Comparison of ENCODE assay signal across 10 cellular contexts in the genomic region with DNA sequence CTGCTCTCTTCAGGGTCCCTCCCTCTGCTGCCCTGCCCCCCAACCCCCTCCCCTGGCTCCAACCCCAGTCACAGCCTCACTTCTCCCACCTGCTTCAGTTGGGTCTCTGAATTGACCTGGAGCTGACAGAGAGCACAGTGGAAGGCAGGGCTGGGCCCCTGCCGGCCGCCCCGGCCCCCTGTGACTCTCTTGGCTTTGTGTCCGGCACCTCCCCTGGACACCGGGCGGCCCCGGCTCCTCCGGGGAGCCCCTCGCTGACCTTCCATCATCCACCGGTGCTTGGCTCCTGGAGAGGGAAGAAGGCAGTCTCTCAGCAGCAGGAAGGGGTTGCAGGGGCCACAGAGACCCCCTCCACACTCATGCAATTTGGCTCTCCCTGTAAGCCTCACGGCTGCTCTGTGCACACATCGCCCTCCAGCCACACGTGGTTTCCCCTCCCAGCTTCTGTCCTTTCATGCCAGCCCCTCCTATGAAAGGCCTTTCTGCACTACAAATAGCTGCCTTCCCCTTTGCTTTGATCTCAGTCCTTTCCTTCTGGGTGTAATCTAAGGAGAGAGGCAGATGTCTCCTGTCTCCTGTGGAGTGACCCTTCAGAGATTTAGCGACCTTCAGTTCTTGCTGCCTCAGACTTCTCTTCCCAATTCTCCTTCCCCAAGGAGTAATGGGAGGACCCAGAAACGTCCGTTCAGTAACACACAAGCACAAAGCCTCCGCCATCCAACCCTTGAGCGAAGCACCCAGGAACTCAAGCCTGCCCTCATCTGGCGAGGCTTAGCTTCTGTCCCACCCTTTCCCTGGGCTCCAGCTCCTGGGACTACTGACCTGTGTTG. TPM values are rescaled to one million over a fixed set of nuclear protein-coding genes. Genes with fewer than 3 reads are reported as not detected.
DNase-seq lines count a peak whose midpoint lies in the region; ATAC-seq, FAIRE-seq and TF ChIP-seq lines count a peak whose summit lies in the region.
"Had no signal": no experiment of that assay in that cellular context is flagged by ENCODE, and none has a peak within 500 bp of the region (broad histone marks: within the 10 kb centered on the region; RNA-seq: fewer than 3 reads in every experiment).

No MANE protein-coding gene starts in this region.

- H2BK120ac ChIP-seq in mesendoderm (ENCODE audit: low read depth, low read length): no peak overlapping the region

- H3K18ac ChIP-seq in mesendoderm (ENCODE audit: low read length): no peak overlapping the region

- CTCF ChIA-PET in GM12878 (lab: Yijun Ruan, JAX): interaction anchor here (0.7 to 10.1 kb wide), 6 partner anchors 8 to 178 kb away, joined by 3 to 83 read pairs (median 6); a partner anchor contains a TSS

- H3K4ac ChIP-seq in mesendoderm (ENCODE audit: low read depth, low read length): no peak overlapping the region

- no TSS peak for BruUV-seq in GM12878 (replicated peaks; lab: Mats Ljungman, UMichigan)

- H3K27me3 ChIP-seq in GM12878 (replicated peaks in 1 of 2; ENCODE audit: control insufficient read depth in 2 of 2, insufficient read depth in 2 of 2, low read length in 1 of 2) (no peaks in the 10 kb centered on the region), mesendoderm (ENCODE audit: insufficient read depth, low read length, poor library complexity) (no peaks in the 10 kb centered on the region)

- in situ Hi-C loops in GM12878 (cut with MboI): no loop called here

- RAD21 ChIA-PET in GM12878 (lab: Charles Lee; ENCODE audit: unreplicated experiment): interaction anchor here (0.8 kb wide), 1 partner anchor 62 kb away, joined by 5 read pairs; a partner anchor contains a TSS

- POLR2A ChIA-PET in GM12878 (lab: Charles Lee): interaction anchor here (0.6 kb wide), 2 partner anchors 37 to 86 kb away, joined by 4 read pairs; no protein-coding TSS in a partner anchor

- TF ChIP-seq CTCF in GM12878 (IDR thresholded peaks at IDR 0.05 in 2 of 3, conservative IDR thresholded peaks at IDR 0.05 in 1 of 3; ENCODE audit: control insufficient read depth in 2 of 3, extremely low read depth in 1 of 3, insufficient read depth in 1 of 3, low read depth in 3 of 3, low read length in 3 of 3): peak in 2 of 3 experiments; percentile 23 to 24; a peak in 1 of 6 replicates

- H3K9me3 ChIP-seq in GM12878 (replicated peaks; ENCODE audit: control insufficient read depth, insufficient read depth, low read length): no peaks in the 10 kb centered on the region

- no peak overlapping the region for H3K4me2 ChIP-seq in GM12878 (ENCODE audit: control insufficient read depth, insufficient read depth)
- no peak overlapping the region for H3K4me2 ChIP-seq in mesendoderm (ENCODE audit: low read length)

- no peak for TF ChIP-seq POLR2A in GM12878 (IDR thresholded peaks at IDR 0.05; ENCODE audit: low read depth, low read length)

- intact Hi-C loops in GM12878 (cut with micrococcal nuclease; ENCODE audit: unreplicated experiment): loop anchor here (5.0 kb wide), 2 partner anchors 34 to 74 kb away; no protein-coding TSS in a partner anchor

- TF ChIP-seq EP300 in GM12878 (IDR thresholded peaks at IDR 0.05; ENCODE audit: borderline replicate concordance in 1 of 2, control insufficient read depth in 1 of 2, low read depth in 2 of 2, low read length in 2 of 2): no peak

- H2BK5ac ChIP-seq in mesendoderm (ENCODE audit: low read length): no peak overlapping the region

- FAIRE-seq in GM12878 (lab: Jason Lieb, UNC): no peak

- DNase-seq in DMS53 (lab: John Stamatoyannopoulos, UW) (peak; percentile 62), HuH-7.5 (ENCODE audit: low spot score) (peak; percentile 70), GM12878 (ENCODE audit: low read depth, low spot score) (no peak), mesendoderm (peak; percentile 86), NOMO-1 treated with DMSO at 0.1 percent for 48 hours (lab: John Stamatoyannopoulos, UW; ENCODE audit: unreplicated experiment) (no peak), putamen (ENCODE audit: low spot score) (no peak), NCI-H345 treated with DMSO at 0.1 percent for 48 hours (lab: John Stamatoyannopoulos, UW; ENCODE audit: unreplicated experiment) (no peak)
- DNase-seq: activated CD8-positive, alpha-beta memory T cell treated with anti-CD3 and anti-CD28 coated beads for 24 hours had no signal

- no peak overlapping the region for H2AFZ ChIP-seq in GM12878 (ENCODE audit: control insufficient read depth, low read depth, low read length)

- no peak overlapping the region for H3K23ac ChIP-seq in mesendoderm (ENCODE audit: low read length)

- peak overlapping the region; percentile 45 for H3K56ac ChIP-seq in mesendoderm (ENCODE audit: low read length)

- H2BK15ac ChIP-seq in mesendoderm (replicated peaks; ENCODE audit: low read depth): no peak overlapping the region

- H3K79me2 ChIP-seq in GM12878 (ENCODE audit: control insufficient read depth, insufficient read depth, low read length) (no peaks in the 10 kb centered on the region), mesendoderm (ENCODE audit: control insufficient read depth, insufficient read depth, low read length) (no peaks in the 10 kb centered on the region)

- no peak for TF ChIP-seq RAD21 in GM12878 (IDR thresholded peaks at IDR 0.05; ENCODE audit: insufficient read depth, low read depth, low read length)

- no peaks in the 10 kb centered on the region for H4K20me1 ChIP-seq in GM12878 (ENCODE audit: control insufficient read depth, insufficient read depth)

- no peak overlapping the region for H4K5ac ChIP-seq in mesendoderm (ENCODE audit: low read length)

- H4K8ac ChIP-seq in mesendoderm (ENCODE audit: low read depth, low read length): no peak overlapping the region

- H2AK5ac ChIP-seq in mesendoderm (ENCODE audit: low read length): no peak overlapping the region

- WGBS in GM12878 (ENCODE audit: insufficient coverage, insufficient replicate concordance, low lambda C conversion rate, missing lambda C conversion rate): 52% methylated on average over 14 of the region's 19 CpGs
- WGBS in mesendoderm (ENCODE audit: extremely low coverage, insufficient coverage, low lambda C conversion rate): no CpG with 5 or more reads among the region's 19 CpGs

- H3K36me3 ChIP-seq in GM12878 (ENCODE audit: control insufficient read depth in 2 of 2, insufficient read depth in 2 of 2, low read length in 1 of 2) (peaks cover 0 to 13% of the 10 kb centered on the region in 2 experiments; a peak in 2 of 4 replicates), mesendoderm (ENCODE audit: control insufficient read depth, insufficient read depth, low read length) (peaks cover 2% of the 10 kb centered on the region)

- H3K27ac ChIP-seq in GM12878 (ENCODE audit: control insufficient read depth, insufficient read depth) (no peak overlapping the region), mesendoderm (ENCODE audit: low read depth, low read length) (no peak overlapping the region)

- H3K4me3 ChIP-seq in GM12878 (no peak overlapping the region), mesendoderm (ENCODE audit: low read length) (no peak overlapping the region)

- SMC1A ChIA-PET in GM12878 (lab: Charles Lee; ENCODE audit: uncharacterized antibody, unreplicated experiment): interaction anchor here (0.7 kb wide), 1 partner anchor 88 kb away, joined by 4 read pairs; no protein-coding TSS in a partner anchor

- ATAC-seq in GM12878 (no peak), HG02970 (IDR thresholded peaks at IDR 0.05; ENCODE audit: low FRiP score, unreplicated experiment) (no peak)
- ATAC-seq: sciatic nerve had no signal

- H3K4me1 ChIP-seq in GM12878 (ENCODE audit: control insufficient read depth, insufficient read depth, low read length) (peaks cover 13% of the 10 kb centered on the region), mesendoderm (ENCODE audit: control insufficient read depth, low read depth, low read length) (no peaks in the 10 kb centered on the region)

- no peak overlapping the region for H3K9ac ChIP-seq in GM12878 (ENCODE audit: control insufficient read depth, insufficient read depth, low read length)
- H3K9ac ChIP-seq in mesendoderm (ENCODE audit: low read length): peak overlapping the region; percentile 8

- H3K79me1 ChIP-seq in mesendoderm (ENCODE audit: low read length): no peaks in the 10 kb centered on the region

RNA-seq across cellular contexts. Expression of a gene that starts 8.3 kb away (rescaled TPM):
- total RNA-seq in GM12878 (2013; cell fraction: nucleolus; rRNA removed): 17.6 and 18.5 TPM in 2 replicates
- 36.8 and 39.3 TPM in 2 replicates for total RNA-seq in GM12878 (2014; rRNA removed)
- total RNA-seq in GM12878 (2014; rRNA removed; fragmentation: Illumina TruSeq; extraction: Trizol): 16.3 and 16.9 TPM in 2 replicates
- total RNA-seq in GM12878 (2021): 22.9 and 25.8 TPM in 2 replicates
- 11.6 TPM for polyA plus RNA-seq in GM12878 (2011; ENCODE audit: low read depth)
- 11.9 and 20.3 TPM in 2 replicates for polyA plus RNA-seq in GM12878 (2011; rRNA removed)
- polyA plus RNA-seq in GM12878 (2011; cell fraction: cytosol; rRNA removed): 26.7 and 29.6 TPM in 2 replicates
- polyA plus RNA-seq in GM12878 (2011; cell fraction: nucleus; rRNA removed): 15.3 and 19.6 TPM in 2 replicates
- 20.9 and 21.7 TPM in 2 replicates for polyA plus RNA-seq in GM12878 (2012)
- polyA plus RNA-seq in GM12878 (2014; fragmentation: Illumina TruSeq; extraction: Trizol): 24.4 and 33.6 TPM in 2 replicates
- 1 to 10 TPM; 6.4 to 6.9 TPM for polyA plus RNA-seq in GM12878 (2014; fragmentation: Nextera tagmentation; extraction: Ambion mirVana)
- polyA plus RNA-seq in GM12878 (2014; rRNA removed): 39.4 and 49.7 TPM in 2 replicates
- 10 to 100 TPM; 28.6 to 32.2 TPM for polyA plus RNA-seq in GM12878 (2016; fragmentation: Nextera tagmentation; extraction: Ambion mirVana)
- 15.9 and 21.3 TPM in 2 replicates for polyA minus RNA-seq in GM12878 (2011; rRNA and poly(A)+ RNA removed)
- 6.4 and 7.1 TPM in 2 replicates for polyA minus RNA-seq in GM12878 (2011; cell fraction: cytosol; rRNA and poly(A)+ RNA removed)
- polyA minus RNA-seq in GM12878 (2011; cell fraction: nucleus; rRNA and poly(A)+ RNA removed): 7.6 and 15.4 TPM in 2 replicates
- polyA plus RNA-seq in mesendoderm (2013, experiment 1 of 2): 43.6 TPM
- 42.4 TPM for polyA plus RNA-seq in mesendoderm (2013, experiment 2 of 2)

RNA-seq across cellular contexts. Expression of a gene that starts 10.9 kb away (rescaled TPM):
- 134 and 138 TPM in 2 replicates for total RNA-seq in GM12878 (2013; cell fraction: nucleolus; rRNA removed)
- total RNA-seq in GM12878 (2014; rRNA removed): 70.2 and 70.4 TPM in 2 replicates
- total RNA-seq in GM12878 (2014; rRNA removed; fragmentation: Illumina TruSeq; extraction: Trizol): 156 and 173 TPM in 2 replicates
- 104 and 113 TPM in 2 replicates for total RNA-seq in GM12878 (2021)
- polyA plus RNA-seq in GM12878 (2011; ENCODE audit: low read depth): 65.9 TPM
- 60.1 and 72.4 TPM in 2 replicates for polyA plus RNA-seq in GM12878 (2011; rRNA removed)
- polyA plus RNA-seq in GM12878 (2011; cell fraction: cytosol; rRNA removed): 33.8 and 35.1 TPM in 2 replicates
- 35.8 and 40.3 TPM in 2 replicates for polyA plus RNA-seq in GM12878 (2011; cell fraction: nucleus; rRNA removed)
- polyA plus RNA-seq in GM12878 (2012): 89.4 and 91.4 TPM in 2 replicates
- 164 and 196 TPM in 2 replicates for polyA plus RNA-seq in GM12878 (2014; fragmentation: Illumina TruSeq; extraction: Trizol)
- polyA plus RNA-seq in GM12878 (2014; fragmentation: Nextera tagmentation; extraction: Ambion mirVana): 10 to 100 TPM; 61.2 to 70.3 TPM
- 89.6 and 91.8 TPM in 2 replicates for polyA plus RNA-seq in GM12878 (2014; rRNA removed)
- polyA plus RNA-seq in GM12878 (2016; fragmentation: Nextera tagmentation; extraction: Ambion mirVana): 100 to 1,000 TPM in 1 of 2 experiments, 10 to 100 TPM in 1; 97.9 to 103 TPM
- polyA minus RNA-seq in GM12878 (2011; rRNA and poly(A)+ RNA removed): 56.9 and 58.7 TPM in 2 replicates
- polyA minus RNA-seq in GM12878 (2011; cell fraction: cytosol; rRNA and poly(A)+ RNA removed): 30.2 and 35.3 TPM in 2 replicates
- 43.6 and 51.0 TPM in 2 replicates for polyA minus RNA-seq in GM12878 (2011; cell fraction: nucleus; rRNA and poly(A)+ RNA removed)
- polyA plus RNA-seq in mesendoderm (2013, experiment 1 of 2): 157 TPM
- polyA plus RNA-seq in mesendoderm (2013, experiment 2 of 2): 150 TPM

RNA-seq across cellular contexts. Expression of a gene that starts 22.2 kb away (rescaled TPM):
- total RNA-seq in GM12878 (2013; cell fraction: nucleolus; rRNA removed): 1.2 and 1.3 TPM in 2 replicates
- 0.11 and 0.17 TPM in 2 replicates for total RNA-seq in GM12878 (2014; rRNA removed)
- total RNA-seq in GM12878 (2014; rRNA removed; fragmentation: Illumina TruSeq; extraction: Trizol): not detected in 2 replicates
- total RNA-seq in GM12878 (2021): 0.08 and 0.11 TPM in 2 replicates
- polyA plus RNA-seq in GM12878 (2011; ENCODE audit: low read depth): 0.13 TPM
- 0.06 and 0.08 TPM in 2 replicates for polyA plus RNA-seq in GM12878 (2011; rRNA removed)
- polyA plus RNA-seq in GM12878 (2011; cell fraction: cytosol; rRNA removed): 0.07 and 0.09 TPM in 2 replicates
- polyA plus RNA-seq in GM12878 (2011; cell fraction: nucleus; rRNA removed): 0.18 and 0.20 TPM in 2 replicates
- 0.32 and 0.42 TPM in 2 replicates for polyA plus RNA-seq in GM12878 (2012)
- 0.03 TPM in 1 of 2 replicates, not detected in the other for polyA plus RNA-seq in GM12878 (2014; fragmentation: Illumina TruSeq; extraction: Trizol)
- not detected for polyA plus RNA-seq in GM12878 (2014; fragmentation: Nextera tagmentation; extraction: Ambion mirVana)
- 0.14 and 0.27 TPM in 2 replicates for polyA plus RNA-seq in GM12878 (2014; rRNA removed)
- under 1 TPM; 0.03 to 0.04 TPM for polyA plus RNA-seq in GM12878 (2016; fragmentation: Nextera tagmentation; extraction: Ambion mirVana)
- polyA minus RNA-seq in GM12878 (2011; rRNA and poly(A)+ RNA removed): 0.05 TPM in 1 of 2 replicates, not detected in the other
- polyA minus RNA-seq in GM12878 (2011; cell fraction: cytosol; rRNA and poly(A)+ RNA removed): not detected in 2 replicates
- 0.10 TPM in 1 of 2 replicates, not detected in the other for polyA minus RNA-seq in GM12878 (2011; cell fraction: nucleus; rRNA and poly(A)+ RNA removed)
- polyA plus RNA-seq in mesendoderm (2013, experiment 1 of 2): 0.29 TPM
- polyA plus RNA-seq in mesendoderm (2013, experiment 2 of 2): 0.20 TPM

Comparison
In these comparisons a context has a peak if more than half of its experiments do, and no peak if none do; other contexts are left out.
1. DNase-seq: peak in DMS53 (single experiment), HuH-7.5 (single experiment) and mesendoderm (single experiment); none in GM12878 (single experiment), NOMO-1 treated with DMSO at 0.1 percent for 48 hours (single experiment), putamen (single experiment) and NCI-H345 treated with DMSO at 0.1 percent for 48 hours (single experiment).